In the genomic region with DNA sequence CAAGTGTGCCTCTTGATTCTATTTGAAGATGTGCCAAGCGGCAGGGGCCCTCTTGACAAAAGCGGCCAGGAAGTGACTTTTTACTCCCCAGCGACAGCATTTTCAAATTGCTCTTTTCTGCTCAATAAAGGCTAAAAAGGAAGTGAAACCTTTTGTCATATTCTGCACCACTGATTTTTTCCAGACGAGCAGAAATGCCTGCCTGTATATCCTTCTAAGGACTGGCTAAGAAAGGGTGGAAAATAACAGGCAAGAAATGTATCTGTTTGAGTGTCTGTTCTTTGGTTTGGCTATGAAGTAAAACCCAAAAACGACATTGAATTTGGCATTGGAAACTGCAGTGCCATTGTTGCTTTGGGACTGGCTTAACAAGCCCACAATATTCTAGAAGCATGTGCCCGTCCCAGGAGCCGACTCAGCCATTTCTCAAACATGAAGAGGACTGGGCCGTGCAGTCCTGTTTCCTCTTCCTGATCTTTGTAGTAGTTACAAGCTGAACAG, we compare ENCODE assay signal across 7 cellular contexts. TPM values are rescaled to one million over a fixed set of nuclear protein-coding genes. Genes with fewer than 3 reads are reported as not detected.
DNase-seq lines count a peak whose midpoint lies in the region; ATAC-seq lines count a peak whose summit lies in the region.

No MANE protein-coding gene starts in this region.

- H3K9ac ChIP-seq in GM23248 = no peak overlapping the region

- no peaks in the 10 kb centered on the region for H3K36me3 ChIP-seq in GM23248 (ENCODE audit: low read depth)

- H3K4me3 ChIP-seq in GM23248 = no peak overlapping the region

- 0 out of 2 replicates have a peak, but pooled peaks cover under 1% of the 10 kb centered on the region for H3K4me1 ChIP-seq in GM23248 (ENCODE audit: insufficient read depth)

- WGBS in GM23248 (ENCODE audit: low coverage in 1 of 2, low lambda C conversion rate in 2 of 2, missing lambda C conversion rate in 2 of 2), 2 experiments = 50% methylated on average over 8 of the region's 8 CpGs

- DNase-seq in RPMI8226 (peak; percentile 81), immature natural killer cell (peak in 2 of 3 donors; percentile 38 to 41), GM23248 (no peak), EL (no peak)

- peak overlapping the region; percentile 87 to 97 (median 91) for H3K27ac Mint-ChIP-seq in immature natural killer cell

- ATAC-seq in GM18873 (IDR thresholded peaks at IDR 0.05; ENCODE audit: low FRiP score, unreplicated experiment) (peak; percentile 34), HG02763 (IDR thresholded peaks at IDR 0.05; ENCODE audit: unreplicated experiment) (peak; percentile 33), GM19455 (IDR thresholded peaks at IDR 0.05; ENCODE audit: unreplicated experiment) (no peak)

- no peaks in the 10 kb centered on the region for H3K79me2 ChIP-seq in GM23248 (ENCODE audit: insufficient read depth)

- no peak overlapping the region; the same call in 1 of the 2 replicates for H2AFZ ChIP-seq in GM23248

- no peak overlapping the region for H3K27ac ChIP-seq in GM23248

- H3K9me3 Mint-ChIP-seq in immature natural killer cell = no peaks in the 10 kb centered on the region

- no peaks in the 10 kb centered on the region for H3F3A ChIP-seq in GM23248 (ENCODE audit: insufficient read depth)

- no peaks in the 10 kb centered on the region for H3K9me2 ChIP-seq in GM23248 (ENCODE audit: insufficient read depth)

- peak overlapping the region; percentile 56 to 79 (median 59) for H3K4me3 Mint-ChIP-seq in immature natural killer cell

- in situ Hi-C loops in GM23248 (cut with MboI) = no loop called here

- H3K4me1 Mint-ChIP-seq in immature natural killer cell = peaks cover 32 to 44% of the 10 kb centered on the region in 2 donors

- no peak overlapping the region for H3K4me2 ChIP-seq in GM23248 (ENCODE audit: unreplicated experiment)

- H3K27me3 Mint-ChIP-seq in immature natural killer cell (ENCODE audit: low read depth in 3 of 3) = peaks cover 0 to 7% (median 4%) of the 10 kb centered on the region in 3 donors

- no peaks in the 10 kb centered on the region for H4K20me1 ChIP-seq in GM23248 (ENCODE audit: insufficient read depth)

- H3K9me3 ChIP-seq in GM23248 (ENCODE audit: low read depth) = no peaks in the 10 kb centered on the region

- peaks cover 0 to 2% (median 0%) of the 10 kb centered on the region in 3 donors for H3K36me3 Mint-ChIP-seq in immature natural killer cell

- no peaks in the 10 kb centered on the region for H3K27me3 ChIP-seq in GM23248 (replicated peaks; ENCODE audit: insufficient read depth)

RNA-seq across cellular contexts. Expression of a gene that starts 25.5 kb away (rescaled TPM):
- polyA plus RNA-seq in immature natural killer cell (over 10,000 TPM; 26,219 to 39,735 (median 28,691) TPM), GM23248 (2016; fragmentation: Nextera tagmentation; extraction: Ambion mirVana) (9,088 and 9,298 TPM in 2 replicates)
- 3,286 and 6,098 TPM in 2 replicates for total RNA-seq in GM23248 (2014; rRNA removed; shearing (Covaris generic))

RNA-seq across cellular contexts. Expression of a gene that starts 44.1 kb away (rescaled TPM):
- polyA plus RNA-seq in immature natural killer cell (not detected), GM23248 (2016; fragmentation: Nextera tagmentation; extraction: Ambion mirVana) (not detected in 2 replicates)
- not detected in 2 replicates for total RNA-seq in GM23248 (2014; rRNA removed; shearing (Covaris generic))

Comparison
In these comparisons a context has a peak if more than half of its experiments do, and no peak if none do; other contexts are left out.
1. DNase-seq: peak in RPMI8226 (single experiment) and immature natural killer cell (2 of 3); none in GM23248 (single experiment) and EL (single experiment).